8 cellular contexts compared by ENCODE assay signal in genomic region chr20:41030536-41031242, GRCh38. TPM values are rescaled to one million over a fixed set of nuclear protein-coding genes. Genes with fewer than 3 reads are reported as not detected.
DNase-seq lines count a peak whose midpoint lies in the region; ATAC-seq and TF ChIP-seq lines count a peak whose summit lies in the region.

No MANE protein-coding gene starts in this region.

- H3K9ac ChIP-seq in OCI-LY1 (ENCODE audit: low read length) = peak overlapping the region; percentile 99

- no peaks in the 10 kb centered on the region for H3K9me2 ChIP-seq in OCI-LY1 (ENCODE audit: low read depth, low read length)

- H3K27ac ChIP-seq in OCI-LY1 (ENCODE audit: low read depth, low read length, poor library complexity, severe bottlenecking) (peak overlapping the region; percentile 19), epithelial cell of prostate (peak overlapping the region; percentile 80), psoas muscle (no peak overlapping the region)

- H3K4me1 ChIP-seq in OCI-LY1 (ENCODE audit: insufficient read depth, low read length, severe bottlenecking) = peaks cover 76% of the 10 kb centered on the region
- H3K4me1 ChIP-seq in psoas muscle = peaks cover 56% of the 10 kb centered on the region

- DNase-seq in GM04503 (ENCODE audit: low read depth) (peak; percentile 32), epithelial cell of prostate (ENCODE audit: low read depth, low spot score) (no peak), psoas muscle (no peak), G401 (ENCODE audit: low spot score) (no peak), cerebellum (ENCODE audit: low spot score) (no peak)

- peaks cover 3% of the 10 kb centered on the region; the same call in 1 of the 2 replicates for H4K20me1 ChIP-seq in OCI-LY1 (ENCODE audit: insufficient read depth, low read length)

- peaks cover 70% of the 10 kb centered on the region for H3K79me2 ChIP-seq in OCI-LY1 (ENCODE audit: insufficient read depth, low read length)

- peak overlapping the region; percentile 95 for H3K4me2 ChIP-seq in OCI-LY1 (ENCODE audit: low read length)

- TF ChIP-seq CTCF in OCI-LY1 (IDR thresholded peaks at IDR 0.05; ENCODE audit: low read length) = no peak
- TF ChIP-seq CTCF in psoas muscle (IDR thresholded peaks at IDR 0.05) = no peak

- no peaks in the 10 kb centered on the region for H3K27me3 ChIP-seq in OCI-LY1 (ENCODE audit: insufficient read depth, low read length)
- H3K27me3 ChIP-seq in psoas muscle (ENCODE audit: insufficient read depth in 3 of 3, low read length in 2 of 3) = no peaks in the 10 kb centered on the region

- H3K9me3 ChIP-seq in OCI-LY1 (ENCODE audit: low read length) (no peaks in the 10 kb centered on the region), psoas muscle (no peaks in the 10 kb centered on the region)

- H3K4me3 ChIP-seq in OCI-LY1 (ENCODE audit: low read depth, low read length, poor library complexity, severe bottlenecking) (peak overlapping the region; percentile 99), psoas muscle (peak overlapping the region; percentile 97)

- no peaks in the 10 kb centered on the region for H3F3A ChIP-seq in OCI-LY1 (ENCODE audit: insufficient read depth, low read length)

- WGBS in psoas muscle, 3 donors = 61 to 70% (median 62%) methylated on average over 5 of the region's 5 CpGs

- in situ Hi-C loops in G401 (cut with HindIII; ENCODE audit: low sequenced_read_pairs) = no loop called here

- intact Hi-C loops in psoas muscle (cut with DNase I) = loop anchor here in 1 of 2 donors (5.0 kb wide), 1 partner anchor 42 kb away; no protein-coding TSS in a partner anchor

- peaks cover 66% of the 10 kb centered on the region for H3K36me3 ChIP-seq in OCI-LY1 (ENCODE audit: insufficient read depth, low read length)
- no peaks in the 10 kb centered on the region for H3K36me3 ChIP-seq in psoas muscle (ENCODE audit: insufficient read depth in 1 of 2, low read depth in 1 of 2)

- no peak for ATAC-seq in psoas muscle
- no peak for ATAC-seq in HG03439 (IDR thresholded peaks at IDR 0.05; ENCODE audit: unreplicated experiment)
- no peak for ATAC-seq in GM18907 (IDR thresholded peaks at IDR 0.05; ENCODE audit: unreplicated experiment)

- H2AFZ ChIP-seq in OCI-LY1 (ENCODE audit: low read length) = no peak overlapping the region

RNA-seq across cellular contexts. Expression of gene TOP1, which starts 2.1 kb away (rescaled TPM):
- 10 to 100 TPM; 19.9 to 30.7 (median 22.9) TPM for total RNA-seq in psoas muscle
- polyA plus RNA-seq in psoas muscle = 10 to 100 TPM; 10.6 to 24.6 (median 19.9) TPM
- total RNA-seq in G401 (2014; rRNA removed; shearing (Covaris generic)) = 32.1 and 39.7 TPM in 2 replicates
- total RNA-seq in cerebellum = 19.4 TPM
